ENCODE assay signal across 35 cellular contexts in the genomic region with DNA sequence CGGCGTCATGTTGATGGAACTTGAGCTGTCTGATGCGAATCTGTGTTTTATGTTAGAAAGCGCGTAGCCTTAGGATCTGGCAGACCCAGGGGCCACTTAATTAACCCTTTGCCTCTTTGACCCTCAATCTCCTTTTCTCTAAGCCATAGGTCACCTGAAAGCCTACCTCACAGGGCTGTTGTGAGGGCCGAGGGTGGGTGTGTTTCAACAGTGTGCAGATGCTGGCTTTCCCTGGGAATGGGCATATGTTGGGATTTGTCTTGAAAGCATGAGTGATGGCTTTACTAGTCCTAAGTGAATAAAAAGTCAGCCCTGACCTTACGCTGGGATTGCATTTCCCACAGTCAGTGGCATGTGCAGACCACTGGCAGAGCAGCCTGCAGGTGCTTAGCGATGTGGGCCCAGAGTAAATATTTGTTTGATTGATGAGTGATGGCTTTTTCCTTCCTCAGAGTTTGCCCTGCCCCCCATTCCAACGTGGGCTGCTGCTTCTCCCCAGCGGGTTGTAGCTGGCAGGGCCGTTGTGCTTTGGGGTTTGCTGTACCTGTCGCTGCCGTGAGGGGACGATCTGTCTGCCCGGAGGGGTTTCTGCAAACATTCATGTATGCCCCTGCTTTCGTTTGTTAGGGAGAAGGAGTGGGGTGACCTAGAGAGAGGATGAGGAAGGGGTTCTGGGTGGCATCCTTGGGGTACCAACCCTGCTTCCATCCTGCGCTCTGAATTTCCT. TPM values are rescaled to one million over a fixed set of nuclear protein-coding genes. Genes with fewer than 3 reads are reported as not detected.
DNase-seq lines count a peak whose midpoint lies in the region; ATAC-seq and TF ChIP-seq lines count a peak whose summit lies in the region.
"Had no signal": no experiment of that assay in that cellular context is flagged by ENCODE, and none has a peak within 500 bp of the region (broad histone marks: within the 10 kb centered on the region; RNA-seq: fewer than 3 reads in every experiment).

No MANE protein-coding gene starts in this region.

- no peak overlapping the region for H3K27ac ChIP-seq in heart right ventricle
- H3K27ac ChIP-seq in lower lobe of right lung, result no peak overlapping the region
- H3K27ac ChIP-seq: coronary artery, prostate gland, sigmoid colon, thyroid gland had no signal

- H3K4me1 ChIP-seq in heart right ventricle (no peaks in the 10 kb centered on the region), lower lobe of right lung (no peaks in the 10 kb centered on the region)
- H3K4me1 ChIP-seq: Caco-2, prostate gland, sigmoid colon, thyroid gland had no signal

- intact Hi-C loops in left ventricle myocardium superior (cut with micrococcal nuclease) (no loop called here), heart right ventricle (cut with DNase I) (loop anchor here in 2 of 10 donors (10.0 kb wide), 2 partner anchors 377 to 767 kb away; no protein-coding TSS in a partner anchor), lower lobe of right lung (cut with DNase I) (no loop called here)

- 77 to 82% methylated on average over 17 of the region's 17 CpGs for WGBS in heart right ventricle, 2 donors

- H3K27me3 ChIP-seq in heart right ventricle (peaks cover 0 to 26% (median 5%) of the 10 kb centered on the region in 7 donors), lower lobe of right lung (ENCODE audit: low read depth) (peaks cover 7% of the 10 kb centered on the region)
- H3K27me3 ChIP-seq: thyroid gland had no signal

- H3K36me3 ChIP-seq in heart right ventricle, result no peaks in the 10 kb centered on the region
- H3K36me3 ChIP-seq in lower lobe of right lung, result no peaks in the 10 kb centered on the region
- H3K36me3 ChIP-seq: prostate gland, sigmoid colon, thyroid gland had no signal

- TF ChIP-seq CTCF in heart right ventricle (IDR thresholded peaks at IDR 0.05) (no peak), lower lobe of right lung (IDR thresholded peaks at IDR 0.05) (no peak)

- no peak overlapping the region for H3K4me3 ChIP-seq in heart right ventricle
- H3K4me3 ChIP-seq in lower lobe of right lung, result no peak overlapping the region
- H3K4me3 ChIP-seq: coronary artery, prostate gland, sigmoid colon, thyroid gland had no signal

- H3K9me3 ChIP-seq in heart right ventricle, result no peaks in the 10 kb centered on the region
- H3K9me3 ChIP-seq in lower lobe of right lung, result no peaks in the 10 kb centered on the region
- H3K9me3 ChIP-seq: Caco-2, prostate gland, sigmoid colon, thyroid gland had no signal

- ATAC-seq in left ventricle myocardium superior (no peak), heart right ventricle (no peak), lower lobe of right lung (no peak), HG03442 (IDR thresholded peaks at IDR 0.05; ENCODE audit: unreplicated experiment) (no peak), HG03039 (IDR thresholded peaks at IDR 0.05; ENCODE audit: unreplicated experiment) (no peak)
- ATAC-seq: left lobe of liver, WTC11 had no signal

- peak; percentile 0 for DNase-seq in left ventricle myocardium superior
- no peak for DNase-seq in heart right ventricle
- peak; percentile 73 for DNase-seq in NCI-H69 (lab: John Stamatoyannopoulos, UW)
- peak; percentile 30 for DNase-seq in lower lobe of right lung
- DNase-seq in HT-29 (ENCODE audit: low spot score), result no peak
- DNase-seq in GDM1 (lab: John Stamatoyannopoulos, UW), result no peak
- DNase-seq: activated CD4-positive, alpha-beta T cell treated with anti-CD3 and anti-CD28 coated beads, Interleukin-2, amount 50 U/mL, for 1 hour; activated effector memory CD4-positive, alpha-beta T cell treated with anti-CD3 and anti-CD28 coated beads, Interleukin-2, amount 50 U/mL, for 16 hours; activated naive CD8-positive, alpha-beta T cell treated with anti-CD3 and anti-CD28 coated beads, Interleukin-2, amount 10 ng/mL, durations not matched to agents 7 days and 5 days; activated T-cell treated with anti-CD3 and anti-CD28 coated beads, Interleukin-2, amount 50 U/mL, for 24 hours; C1 segment of cervical spinal cord; Caco-2; DMS79 treated with DMSO at 0.1 percent for 48 hours; effector memory CD4-positive, alpha-beta T cell; erythroblast; HCEC 1CT; immature natural killer cell; Karpas-422; mesendoderm; NCI-H1694; NCI-H2171; NCI-H526 treated with DMSO at 0.1 percent for 48 hours; sigmoid colon; stimulated activated CD4-positive, alpha-beta T cell treated with anti-CD3 and anti-CD28 coated beads, Interleukin-4, amount 100 ng/mL, for 1 hour; T-helper 1 cell; thyroid gland had no signal

RNA-seq across cellular contexts. Expression of a gene that starts 31.4 kb away (rescaled TPM):
- total RNA-seq in left ventricle myocardium superior, result 20.6 TPM
- 10 to 100 TPM in 7 of 10 donors, 1 to 10 TPM in 3; 8.4 to 27.8 (median 12.4) TPM for total RNA-seq in heart right ventricle
- 100 to 1,000 TPM in 1 of 2 donors, 1 to 10 TPM in 1; 7.7 to 122 TPM for polyA plus RNA-seq in heart right ventricle
- total RNA-seq in lower lobe of right lung, result 16.6 TPM
- total RNA-seq in HT-29 (2014; rRNA removed; shearing (Covaris generic)), result not detected in 2 replicates
- total RNA-seq: activated naive CD8-positive, alpha-beta T cell treated with anti-CD3 and anti-CD28 coated beads, Interleukin-2, amount 10 ng/mL, durations not matched to agents 7 days and 5 days; Caco-2; SK-MEL-5 had no signal
- polyA plus RNA-seq: immature natural killer cell had no signal

RNA-seq across cellular contexts. Expression of a gene that starts 46.2 kb away (rescaled TPM):
- total RNA-seq in left ventricle myocardium superior (not detected), heart right ventricle (not detected), lower lobe of right lung (not detected)
- not detected for polyA plus RNA-seq in heart right ventricle
- total RNA-seq in HT-29 (2014; rRNA removed; shearing (Covaris generic)), result not detected in 2 replicates
- total RNA-seq: activated naive CD8-positive, alpha-beta T cell treated with anti-CD3 and anti-CD28 coated beads, Interleukin-2, amount 10 ng/mL, durations not matched to agents 7 days and 5 days; aorta; Caco-2; glomerular endothelial cell; left lobe of liver; sigmoid colon; SK-MEL-5; thyroid gland had no signal
- polyA plus RNA-seq: aorta, immature natural killer cell, sigmoid colon had no signal

Comparison
In these comparisons a context has a peak if more than half of its experiments do, and no peak if none do; other contexts are left out.
1. DNase-seq: peak in left ventricle myocardium superior (single experiment), NCI-H69 (single experiment) and lower lobe of right lung (single experiment); none in heart right ventricle (0 of 2), HT-29 (single experiment) and GDM1 (single experiment).